In the genomic region with DNA sequence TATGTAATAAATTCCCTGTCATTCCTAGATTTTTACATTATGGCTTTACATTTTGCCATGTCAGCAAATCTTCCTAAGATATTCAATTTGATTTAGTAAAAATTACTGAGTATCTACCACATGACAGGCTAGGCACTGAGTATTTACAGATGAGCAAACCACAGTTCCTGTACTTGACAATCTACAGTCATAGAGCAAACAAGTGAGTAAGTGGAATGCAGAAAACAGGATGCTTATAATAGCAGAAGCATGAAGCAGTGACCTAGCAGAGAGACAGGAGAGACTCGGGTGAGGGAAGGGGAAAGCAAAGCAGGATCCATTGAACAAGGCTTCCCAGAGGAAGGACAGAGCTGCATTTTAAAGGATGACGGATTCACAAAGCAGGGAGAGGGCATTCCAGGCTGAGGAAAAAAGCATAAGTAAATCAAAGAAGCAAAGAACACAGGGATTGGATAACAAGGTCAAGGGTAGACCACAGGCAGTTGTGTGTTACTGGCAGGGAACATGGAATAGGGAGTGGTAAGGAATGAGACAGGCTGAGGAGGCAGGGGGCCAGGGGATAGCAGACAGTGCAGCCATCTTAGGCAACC, we compare ENCODE assay signal across 13 cellular contexts.
DNase-seq lines count a peak whose midpoint lies in the region; ATAC-seq, FAIRE-seq and TF ChIP-seq lines count a peak whose summit lies in the region.
"Had no signal": no experiment of that assay in that cellular context is flagged by ENCODE, and none has a peak within 500 bp of the region (broad histone marks: within the 10 kb centered on the region; RNA-seq: fewer than 3 reads in every experiment).

No MANE protein-coding gene starts in this region.

- no peaks in the 10 kb centered on the region for H3K4me1 ChIP-seq in K562 (replicated peaks in 1 of 2; ENCODE audit: control insufficient read depth in 2 of 2, insufficient read depth in 2 of 2, low read length in 2 of 2)
- no peaks in the 10 kb centered on the region for H3K4me1 ChIP-seq in right cardiac atrium (ENCODE audit: control insufficient read depth, insufficient read depth, low read length)
- H3K4me1 ChIP-seq in SJCRH30: no peaks in the 10 kb centered on the region

- no peak overlapping the region for H3K9ac ChIP-seq in K562 (ENCODE audit: insufficient read depth in 1 of 2, low read depth in 2 of 2, low read length in 2 of 2)

- H3K4me3 ChIP-seq in K562 (no peak overlapping the region), right cardiac atrium (ENCODE audit: low read length) (no peak overlapping the region), SJCRH30 (no peak overlapping the region)
- H3K4me3 ChIP-seq: heart left ventricle, skin epidermis had no signal

- H3K27me3 ChIP-seq in K562 (ENCODE audit: control insufficient read depth in 2 of 2, insufficient read depth in 2 of 2, low read length in 2 of 2) (no peaks in the 10 kb centered on the region), right cardiac atrium (ENCODE audit: control insufficient read depth, insufficient read depth) (no peaks in the 10 kb centered on the region), SJCRH30 (no peaks in the 10 kb centered on the region; the same call in 1 of the 2 replicates)
- H3K27me3 ChIP-seq: heart left ventricle had no signal

- POLR2A ChIA-PET in K562 (lab: Yijun Ruan, JAX): interaction anchor here (0.6 kb wide), 1 partner anchor 557 kb away, joined by 3 read pairs; no protein-coding TSS in a partner anchor

- H3K36me3 ChIP-seq in K562 (ENCODE audit: control insufficient read depth, insufficient read depth, low read length) (no peaks in the 10 kb centered on the region), SJCRH30 (no peaks in the 10 kb centered on the region)
- H3K36me3 ChIP-seq: heart left ventricle had no signal

- no peak for TF ChIP-seq RAD21 in K562 (CRISPR knock-in tag; conservative IDR thresholded peaks at IDR 0.05 in 1 of 2, IDR thresholded peaks at IDR 0.05 in 1 of 2)

- ATAC-seq in K562: no peak
- ATAC-seq in right cardiac atrium: no peak
- ATAC-seq in GM19328 (IDR thresholded peaks at IDR 0.05; ENCODE audit: unreplicated experiment): no peak

- no peaks in the 10 kb centered on the region for H3K9me1 ChIP-seq in K562 (ENCODE audit: control insufficient read depth, insufficient read depth, low read length)

- H3K4me2 ChIP-seq in K562 (ENCODE audit: insufficient read depth, low read length): no peak overlapping the region

- in situ Hi-C loops in K562 (cut with MboI): no loop called here

- WGBS in K562 (ENCODE audit: insufficient coverage, low coverage, missing lambda C conversion rate): 0% methylated on average over 2 of the region's 2 CpGs
- 50% methylated on average over 2 of the region's 2 CpGs for WGBS in right cardiac atrium

- TF ChIP-seq POLR2A in K562 (conservative IDR thresholded peaks at IDR 0.05): no peak

- no peak overlapping the region for H2AFZ ChIP-seq in K562 (ENCODE audit: low read depth, low read length)

- intact Hi-C loops in K562 (cut with micrococcal nuclease): no loop called here
- intact Hi-C loops in right cardiac atrium (cut with DNase I): no loop called here

- DNase-seq in HT1080 (ENCODE audit: low read depth): peak; percentile 66
- no peak for DNase-seq in K562 (ENCODE audit: extremely low read depth in 1 of 4, low spot score in 3 of 4)
- DNase-seq in islet precursor cell: peak; percentile 52
- DNase-seq in urothelium cell line (ENCODE audit: low spot score): peak; percentile 35
- no peak for DNase-seq in right cardiac atrium
- no peak for DNase-seq in SJCRH30
- DNase-seq: activated T-cell treated with anti-CD3 and anti-CD28 coated beads, Interleukin-2, amount 50 U/mL, for 1 hour; central memory CD4-positive, alpha-beta T cell; DND-41; heart left ventricle; NCI-H1694 had no signal

- FAIRE-seq in K562 (lab: Jason Lieb, UNC): no peak
- FAIRE-seq in urothelium cell line (lab: Jason Lieb, UNC): no peak

- no peaks in the 10 kb centered on the region for H4K20me1 ChIP-seq in K562 (replicated peaks; ENCODE audit: control insufficient read depth, insufficient read depth, low read length)

- no TSS peak for BruUV-seq in K562 (replicated peaks; lab: Mats Ljungman, UMichigan)

- TF ChIP-seq CTCF in K562 (IDR thresholded peaks at IDR 0.05 in 2 of 3, conservative IDR thresholded peaks at IDR 0.05 in 1 of 3; ENCODE audit: insufficient read depth in 2 of 3, low read depth in 1 of 3, low read length in 3 of 3): no peak

- CTCF ChIA-PET in K562 (lab: Yijun Ruan, JAX; ENCODE audit: low intra/inter-chr PET ratio): no interaction called here

- H3K27ac ChIP-seq in K562 (ENCODE audit: extremely low read depth, low read depth, low read length) (no peak overlapping the region), right cardiac atrium (ENCODE audit: low read length) (no peak overlapping the region), SJCRH30 (no peak overlapping the region)

- no peaks in the 10 kb centered on the region for H3K79me2 ChIP-seq in K562 (ENCODE audit: control insufficient read depth, insufficient read depth, low read length)

- no peaks in the 10 kb centered on the region for H3K9me3 ChIP-seq in K562 (replicated peaks; ENCODE audit: control insufficient read depth, insufficient read depth, low read depth, low read length)
- no peaks in the 10 kb centered on the region for H3K9me3 ChIP-seq in right cardiac atrium (ENCODE audit: control insufficient read depth, low read length)
- no peaks in the 10 kb centered on the region; the same call in 1 of the 2 replicates for H3K9me3 ChIP-seq in SJCRH30 (replicated peaks)
- H3K9me3 ChIP-seq: heart left ventricle had no signal

- no peak for TF ChIP-seq EP300 in K562 (IDR thresholded peaks at IDR 0.05; ENCODE audit: low read length)

TF ChIP-seq in K562, 482 proteins besides CTCF, POLR2A, EP300 and RAD21:
- TF ChIP-seq ZNF316 (IDR thresholded peaks at IDR 0.05) (peak; percentile 93), C11orf30 (IDR thresholded peaks at IDR 0.05; ENCODE audit: low read depth) (peak; percentile 76), TRIM24 (IDR thresholded peaks at IDR 0.05) (no peak), TARDBP (IDR thresholded peaks at IDR 0.05) (no peak), MIER1 (IDR thresholded peaks at IDR 0.05; ENCODE audit: low read depth) (no peak), MAFF (IDR thresholded peaks at IDR 0.05; ENCODE audit: low read length) (peak; percentile 96), MAFG (tag; conservative IDR thresholded peaks at IDR 0.05) (peak; percentile 82), MAFK (IDR thresholded peaks at IDR 0.05; ENCODE audit: low read length) (peak; percentile 98)
TF ChIP-seq in K562: peak in this region for 5.

Comparison
In these comparisons a context has a peak if more than half of its experiments do, and no peak if none do; other contexts are left out.
1. DNase-seq: peak in HT1080 (single experiment), islet precursor cell (single experiment) and urothelium cell line (single experiment); none in K562 (0 of 4), right cardiac atrium (0 of 3) and SJCRH30 (0 of 2).